Comparison of ENCODE assay signal across 8 cellular contexts in genomic region chr10:62183442-62183841, GRCh38.
A peak's percentile ranks its signal among the peaks of the same experiment; 100 is the strongest.
DNase-seq lines count a peak whose midpoint lies in the region; ATAC-seq, FAIRE-seq and TF ChIP-seq lines count a peak whose summit lies in the region.

No MANE protein-coding gene starts in this region.

- ATAC-seq in GM18499 (IDR thresholded peaks at IDR 0.05; ENCODE audit: insufficient read depth, unreplicated experiment): peak; percentile 76
- peak; percentile 54 for ATAC-seq in GM21360 (IDR thresholded peaks at IDR 0.05; ENCODE audit: unreplicated experiment)
- ATAC-seq in HG03457 (IDR thresholded peaks at IDR 0.05; ENCODE audit: unreplicated experiment): peak; percentile 75

- no peak for TF ChIP-seq CTCF in bronchial epithelial cell (IDR thresholded peaks at IDR 0.05; ENCODE audit: insufficient read depth, low read length, severe bottlenecking)
- TF ChIP-seq CTCF in sigmoid colon (IDR thresholded peaks at IDR 0.05): no peak
- TF ChIP-seq CTCF in suprapubic skin (IDR thresholded peaks at IDR 0.05): no peak

- no peak for FAIRE-seq in bronchial epithelial cell (lab: Jason Lieb, UNC)

- H3K4me1 ChIP-seq in sigmoid colon: peaks cover 0 to 10% (median 0%) of the 10 kb centered on the region in 4 donors
- H3K4me1 ChIP-seq in suprapubic skin: no peaks in the 10 kb centered on the region

- peak; percentile 13 for DNase-seq in bronchial epithelial cell (ENCODE audit: low read depth)
- no peak for DNase-seq in NCI-H128 (lab: John Stamatoyannopoulos, UW; ENCODE audit: unreplicated experiment)
- no peak for DNase-seq in sigmoid colon
- DNase-seq in amygdala (lab: John Stamatoyannopoulos, UW): no peak
- no peak for DNase-seq in suprapubic skin (ENCODE audit: low spot score in 2 of 2)

- TF ChIP-seq POLR2A in sigmoid colon (IDR thresholded peaks at IDR 0.05) (no peak), suprapubic skin (IDR thresholded peaks at IDR 0.05) (no peak)

- intact Hi-C loops in sigmoid colon (cut with DNase I): no loop called here

- 47 to 61% methylated on average over 3 of the region's 3 CpGs for WGBS in sigmoid colon, 2 donors
- 67% methylated on average over 3 of the region's 3 CpGs for WGBS in suprapubic skin

- no peaks in the 10 kb centered on the region for H3K27me3 ChIP-seq in bronchial epithelial cell (ENCODE audit: control insufficient read depth, insufficient read depth, low read length)
- H3K27me3 ChIP-seq in sigmoid colon: no peaks in the 10 kb centered on the region
- no peaks in the 10 kb centered on the region for H3K27me3 ChIP-seq in suprapubic skin

- TF ChIP-seq EP300 in sigmoid colon (IDR thresholded peaks at IDR 0.05): no peak
- no peak for TF ChIP-seq EP300 in suprapubic skin (IDR thresholded peaks at IDR 0.05)

- no peak overlapping the region for H3K27ac ChIP-seq in sigmoid colon
- no peak overlapping the region for H3K27ac ChIP-seq in suprapubic skin

- H3K36me3 ChIP-seq in bronchial epithelial cell (ENCODE audit: control insufficient read depth, insufficient read depth, low read length) (no peaks in the 10 kb centered on the region), sigmoid colon (no peaks in the 10 kb centered on the region), suprapubic skin (no peaks in the 10 kb centered on the region)

- H3K4me3 ChIP-seq in bronchial epithelial cell (ENCODE audit: low read depth, low read length): no peak overlapping the region
- H3K4me3 ChIP-seq in sigmoid colon: no peak overlapping the region
- H3K4me3 ChIP-seq in suprapubic skin: no peak overlapping the region

- no peaks in the 10 kb centered on the region for H3K9me3 ChIP-seq in sigmoid colon
- no peaks in the 10 kb centered on the region for H3K9me3 ChIP-seq in suprapubic skin
